ENCODE assay signal across 23 cellular contexts in the genomic region with DNA sequence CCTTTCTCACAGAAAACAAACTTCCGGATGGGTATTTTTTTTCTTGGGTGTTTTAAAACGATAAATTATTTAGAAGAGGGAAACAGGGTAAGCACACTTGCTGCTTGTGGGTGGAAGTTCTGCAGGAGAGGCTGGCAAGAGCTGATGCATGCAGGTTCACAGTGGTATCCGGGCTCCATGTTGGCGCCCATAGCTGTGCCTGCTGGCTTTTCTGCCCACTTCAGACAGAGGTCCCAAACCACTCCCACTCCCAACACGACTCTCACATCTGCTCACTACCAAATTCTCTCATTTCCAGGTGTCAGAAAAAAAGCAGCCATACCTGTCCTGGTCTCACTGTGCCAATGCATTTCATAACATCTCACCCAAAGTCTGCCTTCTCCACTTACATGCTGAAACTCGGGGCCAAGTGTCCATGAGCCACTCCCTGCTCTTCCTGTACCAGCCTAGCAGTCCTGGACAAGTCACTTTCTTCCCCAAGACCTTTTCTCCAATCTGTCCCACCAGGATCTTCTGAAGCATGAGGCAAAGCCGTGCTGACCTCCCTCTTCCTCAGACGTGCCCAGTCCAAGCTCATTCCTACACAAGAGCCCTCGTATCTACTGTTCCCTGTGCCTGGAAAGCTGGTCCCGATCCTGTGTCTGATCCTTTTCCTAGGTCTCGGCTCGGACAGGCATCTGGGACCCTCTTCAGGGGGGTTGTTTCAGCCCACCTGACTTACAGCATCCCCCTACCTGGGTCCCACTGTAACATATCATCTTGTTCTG. TPM values are rescaled to one million over a fixed set of nuclear protein-coding genes. Genes with fewer than 3 reads are reported as not detected.
"Had no signal": no experiment of that assay in that cellular context is flagged by ENCODE, and none has a peak within 500 bp of the region (broad histone marks: within the 10 kb centered on the region; RNA-seq: fewer than 3 reads in every experiment).

No MANE protein-coding gene starts in this region.

- H3K27me3 Mint-ChIP-seq: activated naive CD4-positive, alpha-beta T cell treated with anti-CD3 and anti-CD28 coated beads, Interleukin-2, amount 50 U/mL, for 24 hours had no signal

- H3K4me2 ChIP-seq: smooth muscle cell had no signal

- H3K4me3 ChIP-seq: colonic mucosa, esophagus muscularis mucosa, sigmoid colon, smooth muscle cell, thyroid gland had no signal

- H3K4me3 Mint-ChIP-seq: activated CD8-positive, alpha-beta T cell treated with anti-CD3 and anti-CD28 coated beads, Interleukin-2, amount 10 ng/mL, durations not matched to agents 7 days and 5 days; activated naive CD4-positive, alpha-beta T cell treated with anti-CD3 and anti-CD28 coated beads, Interleukin-2, amount 50 U/mL, for 24 hours; activated T-helper 1 cell treated with anti-CD3 and anti-CD28 coated beads, Interleukin-12 subunit alpha, Interleukin-12 subunit beta, Interleukin-2, Interleukin-4 antibody, amounts not matched to agents 30 ng/mL and 10 ng/mL and 1 ng/mL, durations not matched to agents 14 hours and 24 hours and 36 hours; nephron progenitor cell had no signal

- H3K4me1 Mint-ChIP-seq: nephron progenitor cell had no signal

- H3K27ac ChIP-seq: colonic mucosa, esophagus muscularis mucosa, sigmoid colon, thyroid gland had no signal

- H3K27ac Mint-ChIP-seq: activated CD8-positive, alpha-beta T cell treated with anti-CD3 and anti-CD28 coated beads, Interleukin-2, amount 10 ng/mL, durations not matched to agents 7 days and 5 days; activated naive CD4-positive, alpha-beta T cell treated with anti-CD3 and anti-CD28 coated beads, Interleukin-2, amount 50 U/mL, for 24 hours; progenitor cell of endocrine pancreas had no signal

- H3K36me3 ChIP-seq: colonic mucosa, esophagus muscularis mucosa, sigmoid colon, thyroid gland had no signal

- H3K9me3 ChIP-seq: colonic mucosa, esophagus muscularis mucosa, sigmoid colon, thyroid gland had no signal

- H3K9me3 Mint-ChIP-seq: activated naive CD4-positive, alpha-beta T cell treated with anti-CD3 and anti-CD28 coated beads, Interleukin-2, amount 50 U/mL, for 24 hours; activated T-helper 1 cell treated with anti-CD3 and anti-CD28 coated beads, Interleukin-12 subunit alpha, Interleukin-12 subunit beta, Interleukin-2, Interleukin-4 antibody, amounts not matched to agents 30 ng/mL and 10 ng/mL and 1 ng/mL, durations not matched to agents 14 hours and 24 hours and 36 hours had no signal

- H3K4me1 ChIP-seq: colonic mucosa, esophagus muscularis mucosa, sigmoid colon, thyroid gland had no signal

- DNase-seq: activated CD4-positive, alpha-beta T cell treated with anti-CD3 and anti-CD28 coated beads for 1 hour; activated CD4-positive, alpha-beta T cell treated with anti-CD3 and anti-CD28 coated beads, Interleukin-2, amount 50 U/mL, for 1 hour; activated CD8-positive, alpha-beta T cell treated with anti-CD3 and anti-CD28 coated beads, Interleukin-2, amount 10 ng/mL, durations not matched to agents 7 days and 5 days; activated gamma-delta T cell treated with Interleukin-2 at 50 U/mL for 16 hours; colonic mucosa; hypothalamus; left ventricle myocardium superior; midbrain; nephron progenitor cell; occipital lobe; retina; sigmoid colon; stimulated activated CD4-positive, alpha-beta T cell treated with anti-CD3 and anti-CD28 coated beads, Interleukin-2, amount 100 ng/mL, for 48 hours; stimulated activated naive CD8-positive, alpha-beta T cell treated with anti-CD3 and anti-CD28 coated beads, Interleukin-15, Interleukin-2, amounts not matched to agents 100 U/mL and 50 U/mL, for 24 hours; SW 1271 had no signal

- FAIRE-seq: astrocyte, frontal cortex had no signal

- ATAC-seq: activated CD8-positive, alpha-beta T cell treated with anti-CD3 and anti-CD28 coated beads, Interleukin-2, amount 10 ng/mL, durations not matched to agents 7 days and 5 days; left ventricle myocardium superior; stimulated activated naive CD8-positive, alpha-beta T cell treated with anti-CD3 and anti-CD28 coated beads, Interleukin-15, Interleukin-2, amounts not matched to agents 100 U/mL and 50 U/mL, for 24 hours had no signal

- H3K27me3 ChIP-seq: colonic mucosa, thyroid gland had no signal

RNA-seq across cellular contexts. Expression of gene CD300LF, which starts 1.5 kb away (rescaled TPM):
- total RNA-seq: activated CD8-positive, alpha-beta T cell treated with anti-CD3 and anti-CD28 coated beads, Interleukin-2, amount 10 ng/mL, durations not matched to agents 7 days and 5 days; activated T-helper 1 cell treated with anti-CD3 and anti-CD28 coated beads, Interleukin-12 subunit alpha, Interleukin-12 subunit beta, Interleukin-2, Interleukin-4 antibody, amounts not matched to agents 30 ng/mL and 10 ng/mL and 1 ng/mL, durations not matched to agents 14 hours and 24 hours and 36 hours; astrocyte; left ventricle myocardium superior; progenitor cell of endocrine pancreas; smooth muscle cell; thyroid gland had no signal
- polyA plus RNA-seq: smooth muscle cell had no signal

RNA-seq across cellular contexts. Expression of gene RAB37, which starts 25.8 kb away (rescaled TPM):
- total RNA-seq: smooth muscle cell had no signal
